ENCODE assay signal across 33 cellular contexts in genomic region chr17:74402070-74402469, GRCh38. TPM values are rescaled to one million over a fixed set of nuclear protein-coding genes. Genes with fewer than 3 reads are reported as not detected.
"Had no signal": no experiment of that assay in that cellular context is flagged by ENCODE, and none has a peak within 500 bp of the region (broad histone marks: within the 10 kb centered on the region; RNA-seq: fewer than 3 reads in every experiment).

No MANE protein-coding gene starts in this region.

- H3K36me3 ChIP-seq: left lung, lower lobe of right lung, pancreas, prostate gland, sigmoid colon, spleen, stomach, thyroid gland, transverse colon, upper lobe of left lung, vagina had no signal

- H3K27ac ChIP-seq: left lung, lower lobe of right lung, pancreas, prostate gland, sigmoid colon, spleen, stomach, testis, thyroid gland, transverse colon, upper lobe of left lung, vagina had no signal

- ATAC-seq: left colon; left lung; lower lobe of right lung; naive thymus-derived CD8-positive, alpha-beta T cell; pancreas; right cardiac atrium; stimulated activated memory B cell treated with anti-CD40 and anti-IgM and Interleukin-4, amounts not matched to agents 10 μg/mL and 1 μg/mL and 100 μg/mL, for 72 hours; stimulated activated naive CD8-positive, alpha-beta T cell treated with anti-CD3 and anti-CD28 coated beads, Interleukin-15, Interleukin-2, amounts not matched to agents 100 U/mL and 50 U/mL, for 24 hours had no signal

- H3K4me1 Mint-ChIP-seq: stimulated activated memory B cell treated with anti-CD40 and anti-IgM and Interleukin-4, amounts not matched to agents 10 μg/mL and 1 μg/mL and 100 μg/mL, for 72 hours had no signal

- H3K4me1 ChIP-seq: left lung, lower lobe of right lung, pancreas, prostate gland, sigmoid colon, spleen, testis, thyroid gland, transverse colon, upper lobe of left lung, vagina had no signal

- H3K27ac Mint-ChIP-seq: naive thymus-derived CD8-positive, alpha-beta T cell; stimulated activated memory B cell treated with anti-CD40 and anti-IgM and Interleukin-4, amounts not matched to agents 10 μg/mL and 1 μg/mL and 100 μg/mL, for 72 hours had no signal

- H3K27me3 ChIP-seq: pancreas, testis, thyroid gland, transverse colon, upper lobe of left lung, vagina had no signal

- H3K36me3 Mint-ChIP-seq: naive thymus-derived CD8-positive, alpha-beta T cell; stimulated activated memory B cell treated with anti-CD40 and anti-IgM and Interleukin-4, amounts not matched to agents 10 μg/mL and 1 μg/mL and 100 μg/mL, for 72 hours had no signal

- DNase-seq: hippocampal formation; kidney; left colon; left lung; lower lobe of right lung; mammary epithelial cell; mesenchymal stem cell; naive thymus-derived CD8-positive, alpha-beta T cell; nucleus accumbens; pancreas; retina; right cardiac atrium; sigmoid colon; small intestine; spleen; stimulated activated CD4-positive, alpha-beta T cell treated with anti-CD3 and anti-CD28 coated beads, Interleukin-1b, Interleukin-23, amount 100 ng/mL, for 48 hours; stimulated activated CD4-positive, alpha-beta T cell treated with anti-CD3 and anti-CD28 coated beads, Interleukin-2, amount 100 ng/mL, for 48 hours; stimulated activated CD4-positive, alpha-beta T cell treated with anti-CD3 and anti-CD28 coated beads, Interleukin-4, amount 100 ng/mL, for 4 hours; stimulated activated CD8-positive, alpha-beta memory T cell treated with anti-CD3 and anti-CD28 coated beads, Interleukin-4, amount 100 ng/mL, for 48 hours; stimulated activated naive CD8-positive, alpha-beta T cell treated with anti-CD3 and anti-CD28 coated beads, Interleukin-15, Interleukin-2, amounts not matched to agents 100 U/mL and 50 U/mL, for 24 hours; stomach; testis; thyroid gland; transverse colon; upper lobe of left lung had no signal

- H3K4me3 Mint-ChIP-seq: naive thymus-derived CD8-positive, alpha-beta T cell; neural crest cell; stimulated activated memory B cell treated with anti-CD40 and anti-IgM and Interleukin-4, amounts not matched to agents 10 μg/mL and 1 μg/mL and 100 μg/mL, for 72 hours had no signal

- H3K4me3 ChIP-seq: left lung, lower lobe of right lung, pancreas, prostate gland, sigmoid colon, spleen, stomach, testis, thyroid gland, transverse colon, upper lobe of left lung, vagina had no signal

- H3K9me3 Mint-ChIP-seq: naive thymus-derived CD8-positive, alpha-beta T cell; neural crest cell; stimulated activated memory B cell treated with anti-CD40 and anti-IgM and Interleukin-4, amounts not matched to agents 10 μg/mL and 1 μg/mL and 100 μg/mL, for 72 hours had no signal

RNA-seq across cellular contexts. Expression of gene GPRC5C, which starts 29.8 kb away (rescaled TPM):
- total RNA-seq: naive thymus-derived CD8-positive, alpha-beta T cell had no signal

RNA-seq across cellular contexts. Expression of gene GPR142, which starts 34.8 kb away (rescaled TPM):
- total RNA-seq: kidney; left lung; lower lobe of right lung; mammary epithelial cell; naive thymus-derived CD8-positive, alpha-beta T cell; osteoblast; right cardiac atrium; stomach; urinary bladder had no signal
- polyA plus RNA-seq: mammary epithelial cell, right cardiac atrium, stomach had no signal

RNA-seq across cellular contexts. Expression of gene BTBD17, which starts 40.4 kb away (rescaled TPM):
- total RNA-seq: kidney; left lung; liver; lower lobe of right lung; mammary epithelial cell; mucosa of gallbladder; naive thymus-derived CD8-positive, alpha-beta T cell; osteoblast; prostate gland; right cardiac atrium; sigmoid colon; stomach; transverse colon; urinary bladder; vagina had no signal
- polyA plus RNA-seq: liver; mammary epithelial cell; naive thymus-derived CD8-positive, alpha-beta T cell; right cardiac atrium; stomach; urinary bladder had no signal
